12 cellular contexts compared by ENCODE assay signal in the genomic region with DNA sequence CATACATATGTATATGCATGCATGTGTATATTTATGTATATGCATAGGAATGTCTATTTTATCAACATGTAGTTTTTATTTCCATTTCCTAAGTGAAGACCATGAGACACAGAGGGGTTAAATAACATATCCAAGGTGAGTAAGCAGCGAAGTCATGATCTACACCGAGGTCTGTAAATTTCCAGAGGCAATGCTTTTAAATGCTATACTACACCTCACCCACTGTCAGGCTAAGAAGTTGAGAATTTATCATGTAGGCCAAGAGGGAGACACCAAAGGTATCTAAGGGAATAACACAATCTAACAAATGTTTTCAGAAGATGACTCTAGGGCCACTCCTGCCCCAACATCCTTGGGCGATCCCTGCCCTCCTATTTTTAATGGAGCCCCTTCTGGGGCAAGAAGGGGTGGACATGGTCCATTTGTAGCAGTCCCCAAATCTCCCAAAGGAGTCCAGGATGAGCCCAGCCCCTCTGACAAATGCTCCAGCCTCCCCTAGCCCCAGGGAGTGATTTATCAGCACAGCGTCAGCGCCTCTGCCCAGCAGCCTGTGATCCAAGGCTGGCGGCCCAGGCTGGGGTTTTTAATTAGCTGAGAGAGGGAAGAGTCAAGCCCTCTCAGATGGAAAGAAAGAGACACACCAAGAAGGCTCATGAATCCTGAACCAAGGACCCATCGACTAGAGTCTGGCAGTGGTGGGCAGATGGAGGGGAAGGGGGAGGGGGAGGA.
"Had no signal": no experiment of that assay in that cellular context is flagged by ENCODE, and none has a peak within 500 bp of the region (broad histone marks: within the 10 kb centered on the region; RNA-seq: fewer than 3 reads in every experiment).

No MANE protein-coding gene starts in this region.

- FAIRE-seq: islet of Langerhans had no signal

- DNase-seq: activated CD4-positive, alpha-beta T cell treated with anti-CD3 and anti-CD28 coated beads for 48 hours; activated CD8-positive, alpha-beta T cell treated with anti-CD3 and anti-CD28 coated beads for 36 hours; activated effector memory CD4-positive, alpha-beta T cell treated with Interleukin-2 at 50 U/mL for 16 hours; activated T-cell treated with anti-CD3 and anti-CD28 coated beads, Interleukin-2, amount 50 U/mL, for 4 hours; adrenal gland; dorsolateral prefrontal cortex; left ventricle myocardium inferior; naive thymus-derived CD8-positive, alpha-beta T cell; retina had no signal

- H3K27ac ChIP-seq: adrenal gland, left ventricle myocardium inferior had no signal

- H3K4me1 ChIP-seq: adrenal gland, left ventricle myocardium inferior had no signal

- ATAC-seq: activated CD8-positive, alpha-beta T cell treated with anti-CD3 and anti-CD28 coated beads for 36 hours; activated T-cell treated with anti-CD3 and anti-CD28 coated beads, Interleukin-2, amount 50 U/mL, for 4 hours; naive thymus-derived CD8-positive, alpha-beta T cell; stimulated activated effector memory CD8-positive, alpha-beta T cell treated with anti-CD3 and anti-CD28 coated beads, Interleukin-12 subunit alpha, Interleukin-12 subunit beta, amount 100 ng/mL, for 72 hours; WTC11 had no signal

- H3K9me3 ChIP-seq: adrenal gland, left ventricle myocardium inferior had no signal

- H3K36me3 ChIP-seq: adrenal gland, left ventricle myocardium inferior had no signal

- H3K4me3 ChIP-seq: adrenal gland, dorsolateral prefrontal cortex, left ventricle myocardium inferior had no signal

- H3K27me3 ChIP-seq: adrenal gland, dorsolateral prefrontal cortex had no signal
